Comparison of ENCODE assay signal across 1 cellular context in genomic region chr19:33304760-33305647, GRCh38.
TF ChIP-seq lines count a peak whose summit lies in the region.

No MANE protein-coding gene starts in this region.

TF ChIP-seq in HepG2, 621 proteins besides CTCF, POLR2A, EP300 and RAD21 (continued from another document and continues in another):
- no peak; the same call in 1 of the 2 replicates for TF ChIP-seq ZNF281 (CRISPR knock-in tag; IDR thresholded peaks at IDR 0.05; ENCODE audit: borderline replicate concordance)
- TF ChIP-seq PLSCR1 (CRISPR knock-in tag; IDR thresholded peaks at IDR 0.05; ENCODE audit: borderline replicate concordance): no peak
- no peak; the same call in 1 of the 2 replicates for TF ChIP-seq HDAC2 (CRISPR knock-in tag; IDR thresholded peaks at IDR 0.05)
- TF ChIP-seq FOSL1 (CRISPR knock-in tag; IDR thresholded peaks at IDR 0.05; ENCODE audit: borderline replicate concordance): no peak
- no peak for TF ChIP-seq ZFAT (CRISPR knock-in tag; conservative IDR thresholded peaks at IDR 0.05)
- TF ChIP-seq RARG (CRISPR knock-in tag; IDR thresholded peaks at IDR 0.05; ENCODE audit: low read depth): no peak
- 0 out of 2 replicates have a peak, but pooled peaks have one; percentile 28 for TF ChIP-seq ZNF124 (CRISPR knock-in tag; IDR thresholded peaks at IDR 0.05)
- TF ChIP-seq MTA3 (CRISPR knock-in tag; IDR thresholded peaks at IDR 0.05): no peak
- no peak for TF ChIP-seq ZNF709 (CRISPR knock-in tag; IDR thresholded peaks at IDR 0.05)
- no peak for TF ChIP-seq SP5 (CRISPR knock-in tag; IDR thresholded peaks at IDR 0.05; ENCODE audit: borderline replicate concordance, low read depth)
- peak; percentile 21; the same call in 1 of the 2 replicates for TF ChIP-seq NFKBIZ (CRISPR knock-in tag; IDR thresholded peaks at IDR 0.05)
- no peak for TF ChIP-seq ZSCAN12 (CRISPR knock-in tag; IDR thresholded peaks at IDR 0.05)
- TF ChIP-seq ARNT2 (CRISPR knock-in tag; IDR thresholded peaks at IDR 0.05; ENCODE audit: low read depth): no peak
- TF ChIP-seq SP140L (CRISPR knock-in tag; IDR thresholded peaks at IDR 0.05; ENCODE audit: borderline replicate concordance): no peak
- TF ChIP-seq XBP1 (CRISPR knock-in tag; IDR thresholded peaks at IDR 0.05): no peak
- no peak for TF ChIP-seq ATF3 (CRISPR knock-in tag; IDR thresholded peaks at IDR 0.05)
- no peak for TF ChIP-seq RCOR2 (CRISPR knock-in tag; IDR thresholded peaks at IDR 0.05)
- no peak for TF ChIP-seq ZNF24 (IDR thresholded peaks at IDR 0.05)
- no peak for TF ChIP-seq BCL3 (CRISPR knock-in tag; IDR thresholded peaks at IDR 0.05)
- TF ChIP-seq PAWR (CRISPR knock-in tag; IDR thresholded peaks at IDR 0.05; ENCODE audit: borderline replicate concordance): no peak
- no peak for TF ChIP-seq SP2 (CRISPR knock-in tag; IDR thresholded peaks at IDR 0.05)
- TF ChIP-seq KDM6A (CRISPR knock-in tag; IDR thresholded peaks at IDR 0.05; ENCODE audit: low read depth): 0 out of 2 replicates have a peak, but pooled peaks have one; percentile 31
- no peak for TF ChIP-seq MIER2 (CRISPR knock-in tag; IDR thresholded peaks at IDR 0.05)
- TF ChIP-seq NR2C2 (CRISPR knock-in tag; IDR thresholded peaks at IDR 0.05; ENCODE audit: borderline replicate concordance): no peak
- no peak for TF ChIP-seq RBFOX2 (IDR thresholded peaks at IDR 0.05; ENCODE audit: low read depth, low read length)
- no peak for TF ChIP-seq KLF9 (CRISPR knock-in tag; IDR thresholded peaks at IDR 0.05; ENCODE audit: low read depth)
- no peak for TF ChIP-seq ZUFSP (CRISPR knock-in tag; IDR thresholded peaks at IDR 0.05; ENCODE audit: borderline replicate concordance)
- TF ChIP-seq NR2F2 (IDR thresholded peaks at IDR 0.05; ENCODE audit: borderline replicate concordance, low read depth): no peak
- no peak for TF ChIP-seq SOX13 (IDR thresholded peaks at IDR 0.05)
- no peak for TF ChIP-seq SOX13 (CRISPR knock-in tag; conservative IDR thresholded peaks at IDR 0.05 in 1 of 2, IDR thresholded peaks at IDR 0.05 in 1 of 2)
- TF ChIP-seq ZNF749 (CRISPR knock-in tag; IDR thresholded peaks at IDR 0.05; ENCODE audit: borderline replicate concordance): no peak
- TF ChIP-seq SMAD1 (CRISPR knock-in tag; IDR thresholded peaks at IDR 0.05; ENCODE audit: borderline replicate concordance, low read depth): no peak
- no peak for TF ChIP-seq MTF1 (CRISPR knock-in tag; IDR thresholded peaks at IDR 0.05)
- peak; percentile 55; the same call in 1 of the 2 replicates for TF ChIP-seq NR2F6 (IDR thresholded peaks at IDR 0.05)
- peak; percentile 29; the same call in 1 of the 2 replicates for TF ChIP-seq NR2F6 (CRISPR knock-in tag; IDR thresholded peaks at IDR 0.05)
- no peak for TF ChIP-seq BRF2 (CRISPR knock-in tag; IDR thresholded peaks at IDR 0.05)
- TF ChIP-seq ONECUT2 (CRISPR knock-in tag; IDR thresholded peaks at IDR 0.05): no peak
- no peak for TF ChIP-seq FLYWCH1 (CRISPR knock-in tag; IDR thresholded peaks at IDR 0.05)
- TF ChIP-seq SATB2 (CRISPR knock-in tag; IDR thresholded peaks at IDR 0.05): no peak
- no peak for TF ChIP-seq NR3C1 (CRISPR knock-in tag; IDR thresholded peaks at IDR 0.05)
- no peak for TF ChIP-seq ZNF576 (CRISPR knock-in tag; IDR thresholded peaks at IDR 0.05)
- no peak for TF ChIP-seq PCBP2 (optimal IDR thresholded peaks at IDR 0.05; ENCODE audit: low read depth, low read length, poor library complexity, severe bottlenecking)
- TF ChIP-seq ZNF652 (CRISPR knock-in tag; IDR thresholded peaks at IDR 0.05; ENCODE audit: borderline replicate concordance, low read depth): no peak
- no peak for TF ChIP-seq PRPF4 (IDR thresholded peaks at IDR 0.05; ENCODE audit: low read depth, low read length, poor library complexity, severe bottlenecking)
- no peak for TF ChIP-seq NFKB2 (CRISPR knock-in tag; IDR thresholded peaks at IDR 0.05; ENCODE audit: borderline replicate concordance)
- no peak for TF ChIP-seq CCAR2 (optimal IDR thresholded peaks at IDR 0.05; ENCODE audit: low read depth, low read length)
- TF ChIP-seq ZZZ3 (CRISPR knock-in tag; IDR thresholded peaks at IDR 0.05; ENCODE audit: borderline replicate concordance): no peak
- TF ChIP-seq MAFK (conservative IDR thresholded peaks at IDR 0.05 in 1 of 2, IDR thresholded peaks at IDR 0.05 in 1 of 2; ENCODE audit: low read length in 2 of 2): no peak
- TF ChIP-seq ZSCAN21 (CRISPR knock-in tag; IDR thresholded peaks at IDR 0.05; ENCODE audit: borderline replicate concordance): 0 out of 2 replicates have a peak, but pooled peaks have one; percentile 45
- no peak for TF ChIP-seq NAIF1 (CRISPR knock-in tag; IDR thresholded peaks at IDR 0.05; ENCODE audit: borderline replicate concordance)
- TF ChIP-seq KLF6 (CRISPR knock-in tag; IDR thresholded peaks at IDR 0.05): no peak
- no peak for TF ChIP-seq ZNF691 (CRISPR knock-in tag; IDR thresholded peaks at IDR 0.05; ENCODE audit: borderline replicate concordance, low read depth)
- peak; percentile 54; the same call in 1 of the 2 replicates for TF ChIP-seq PHF21A (CRISPR knock-in tag; IDR thresholded peaks at IDR 0.05)
- no peak for TF ChIP-seq RNF219 (CRISPR knock-in tag; IDR thresholded peaks at IDR 0.05)
- TF ChIP-seq IRF2 (CRISPR knock-in tag; IDR thresholded peaks at IDR 0.05): 0 out of 2 replicates have a peak, but pooled peaks have one; percentile 29
- TF ChIP-seq SNAPC4 (CRISPR knock-in tag; IDR thresholded peaks at IDR 0.05): no peak
- no peak for TF ChIP-seq ZNF720 (CRISPR knock-in tag; IDR thresholded peaks at IDR 0.05)
- TF ChIP-seq ZNF547 (CRISPR knock-in tag; IDR thresholded peaks at IDR 0.05): no peak
